Comparison of ENCODE assay signal across 7 cellular contexts in genomic region chr16:88803264-88803987, GRCh38. TPM values are rescaled to one million over a fixed set of nuclear protein-coding genes. Genes with fewer than 3 reads are reported as not detected.
DNase-seq lines count a peak whose midpoint lies in the region; ATAC-seq and TF ChIP-seq lines count a peak whose summit lies in the region.

TSS of gene CDT1 (plus strand) at chr16:88803789. CDS start at chr16:88803832, 43 bp downstream.

- peak; percentile 53 for ATAC-seq in HG02970 (IDR thresholded peaks at IDR 0.05; ENCODE audit: low FRiP score, unreplicated experiment)

- peak; percentile 74 for DNase-seq in NCI-H2227 treated with DMSO at 0.1 percent for 48 hours (lab: John Stamatoyannopoulos, UW)
- peak; percentile 73 to 83 for DNase-seq in activated CD4-positive, alpha-beta T cell treated with anti-CD3 and anti-CD28 coated beads for 24 hours (ENCODE audit: low read depth in 2 of 2)
- DNase-seq in cerebellum (ENCODE audit: low spot score) = peak; percentile 94
- DNase-seq in kidney glomerular epithelial cell (lab: John Stamatoyannopoulos, UW) = peak; percentile 32
- peak; percentile 74 to 79 for DNase-seq in stimulated activated CD4-positive, alpha-beta T cell treated with anti-CD3 and anti-CD28 coated beads, Interleukin-1b, Interleukin-23, amount 100 ng/mL, for 1 hour (ENCODE audit: low read depth in 2 of 2)

- TF ChIP-seq POLR2A in GM15510 (IDR thresholded peaks at IDR 0.05; ENCODE audit: borderline replicate concordance, extremely low read depth, insufficient read length) = peak; percentile 73

RNA-seq across cellular contexts. Expression of gene CDT1, which starts in this region (rescaled TPM):
- 7.9 TPM for total RNA-seq in cerebellum

Comparison
In these comparisons a context has a peak if more than half of its experiments do, and no peak if none do; other contexts are left out.
1. Peak in every context shown above with its lines: DNase-seq and ATAC-seq.
2. DNase-seq: peak in every context shown above with its lines; median percentile 94 in cerebellum; 78 in activated CD4-positive, alpha-beta T cell treated with anti-CD3 and anti-CD28 coated beads for 24 hours; 76 in stimulated activated CD4-positive, alpha-beta T cell treated with anti-CD3 and anti-CD28 coated beads, Interleukin-1b, Interleukin-23, amount 100 ng/mL, for 1 hour; 74 in NCI-H2227 treated with DMSO at 0.1 percent for 48 hours; 32 in kidney glomerular epithelial cell.